Comparison of ENCODE assay signal across 23 cellular contexts in the genomic region with DNA sequence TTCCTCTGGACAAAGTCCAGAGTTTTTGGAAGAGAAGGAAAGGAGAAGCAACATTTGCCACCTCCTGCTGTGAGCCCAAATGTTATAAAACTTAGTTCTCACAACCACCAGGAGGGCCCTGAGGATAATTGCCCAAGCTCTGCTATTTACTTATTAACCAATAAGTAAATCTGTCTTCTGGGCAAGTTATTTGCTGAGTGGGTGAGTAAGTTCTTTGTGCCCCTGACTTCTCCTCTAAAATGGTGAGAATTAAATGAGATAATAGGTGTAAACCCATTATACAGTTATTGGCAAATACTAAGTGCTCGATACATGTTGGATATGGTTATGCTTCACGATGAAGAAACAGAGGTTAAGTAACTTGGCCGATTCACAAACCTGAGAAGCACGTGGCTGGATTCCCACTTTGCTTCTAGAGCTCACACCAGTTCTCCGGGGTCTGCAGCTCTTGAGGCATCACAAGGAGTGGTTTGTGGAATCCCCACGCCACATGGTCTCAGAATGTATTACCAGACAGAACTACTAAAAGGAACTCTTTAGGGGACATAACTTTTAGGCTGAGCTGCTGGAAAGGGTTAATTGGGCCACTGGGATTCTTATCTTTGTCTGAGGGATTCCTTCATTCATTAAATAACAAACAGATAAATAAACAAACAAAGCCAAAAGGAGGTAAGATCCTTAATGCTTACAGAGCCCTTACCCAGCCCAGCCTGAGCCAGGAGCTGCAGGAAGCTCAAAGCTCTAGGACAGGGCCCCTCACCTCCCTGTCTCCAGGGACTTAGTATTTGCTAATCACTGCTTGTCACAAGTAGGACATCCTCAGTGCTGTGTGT.
DNase-seq lines count a peak whose midpoint lies in the region; ATAC-seq and TF ChIP-seq lines count a peak whose summit lies in the region.
"Had no signal": no experiment of that assay in that cellular context is flagged by ENCODE, and none has a peak within 500 bp of the region (broad histone marks: within the 10 kb centered on the region; RNA-seq: fewer than 3 reads in every experiment).

No MANE protein-coding gene starts in this region.

- no peak overlapping the region for H3K27ac ChIP-seq in uterus
- H3K27ac ChIP-seq: C4-2B, psoas muscle, SJCRH30, VCaP had no signal

- H3K36me3 ChIP-seq in NT2/D1 (ENCODE audit: insufficient read depth, insufficient read length, low read length) (no peaks in the 10 kb centered on the region), mucosa of descending colon (ENCODE audit: low read depth) (no peaks in the 10 kb centered on the region), uterus (no peaks in the 10 kb centered on the region)
- H3K36me3 ChIP-seq: SJCRH30 had no signal

- DNase-seq in DMS 273 (lab: John Stamatoyannopoulos, UW; ENCODE audit: unreplicated experiment) (peak; percentile 56), NT2/D1 (ENCODE audit: low read depth, low spot score) (peak; percentile 56), iPS DF 19.7 (ENCODE audit: low read depth, low spot score) (peak; percentile 28), mucosa of descending colon (no peak), uterus (no peak), GM10266 (ENCODE audit: extremely low spot score) (no peak)
- DNase-seq: ACHN; activated CD4-positive, alpha-beta T cell treated with anti-CD3 and anti-CD28 coated beads, Interleukin-2, amount 50 U/mL, for 48 hours; activated naive CD4-positive, alpha-beta T cell treated with anti-CD3 and anti-CD28 coated beads for 36 hours; Kasumi-1; kidney; mesenchymal stem cell; NCI-H1105 treated with DMSO at 0.1 percent for 48 hours; NCI-H2171 treated with DMSO at 0.1 percent for 48 hours; NCI-H748 treated with DMSO at 0.1 percent for 48 hours; psoas muscle; SJCRH30; T-helper 17 cell had no signal

- ATAC-seq in mucosa of descending colon (peak; percentile 37), HG03342 (IDR thresholded peaks at IDR 0.05; ENCODE audit: unreplicated experiment) (no peak), GM19467 (IDR thresholded peaks at IDR 0.05; ENCODE audit: unreplicated experiment) (no peak)
- ATAC-seq: Panc1, psoas muscle, T-helper 17 cell had no signal

- no peaks in the 10 kb centered on the region for H3K27me3 ChIP-seq in NT2/D1 (ENCODE audit: insufficient read depth, insufficient read length)
- H3K27me3 ChIP-seq in uterus = no peaks in the 10 kb centered on the region
- H3K27me3 ChIP-seq: SJCRH30 had no signal

- H3K4me3 ChIP-seq in NT2/D1 (ENCODE audit: insufficient read length, low read depth) (peak overlapping the region; percentile 10), mucosa of descending colon (no peak overlapping the region), uterus (no peak overlapping the region)
- H3K4me3 ChIP-seq: psoas muscle, SJCRH30 had no signal

- TF ChIP-seq POLR2A in uterus (IDR thresholded peaks at IDR 0.05) = no peak

- peak overlapping the region; percentile 76 for H3K9ac ChIP-seq in NT2/D1 (ENCODE audit: insufficient read length, low read depth)

- H3K9me3 ChIP-seq in NT2/D1 (ENCODE audit: insufficient read depth, low read length) (no peaks in the 10 kb centered on the region), mucosa of descending colon (no peaks in the 10 kb centered on the region), uterus (no peaks in the 10 kb centered on the region)
- H3K9me3 ChIP-seq: psoas muscle, SJCRH30 had no signal

- H3K4me1 ChIP-seq in NT2/D1 (ENCODE audit: insufficient read depth, insufficient read length) (peaks cover 14% of the 10 kb centered on the region), mucosa of descending colon (ENCODE audit: low read depth) (peaks cover 7% of the 10 kb centered on the region), uterus (no peaks in the 10 kb centered on the region)
- H3K4me1 ChIP-seq: psoas muscle, SJCRH30 had no signal

- TF ChIP-seq CTCF in mucosa of descending colon (IDR thresholded peaks at IDR 0.05) (no peak), uterus (IDR thresholded peaks at IDR 0.05) (no peak), GM10266 (IDR thresholded peaks at IDR 0.05; ENCODE audit: control insufficient read depth, insufficient read depth, low read depth, missing control alignments) (no peak)

- intact Hi-C loops in mucosa of descending colon (cut with DNase I, micrococcal nuclease) (no loop called here), uterus (cut with DNase I; ENCODE audit: low total_unique reads) (no loop called here)

Comparison
In these comparisons a context has a peak if more than half of its experiments do, and no peak if none do; other contexts are left out.
1. DNase-seq: peak in DMS 273 (single experiment), NT2/D1 (single experiment) and iPS DF 19.7 (single experiment); none in mucosa of descending colon (0 of 3), uterus (0 of 2) and GM10266 (single experiment).